8 cellular contexts compared by ENCODE assay signal in genomic region chr22:37887610-37888378, GRCh38. TPM values are rescaled to one million over a fixed set of nuclear protein-coding genes. Genes with fewer than 3 reads are reported as not detected.
DNase-seq lines count a peak whose midpoint lies in the region; ATAC-seq and TF ChIP-seq lines count a peak whose summit lies in the region.

No MANE protein-coding gene starts in this region.

- TF ChIP-seq POLR2A in ovary (IDR thresholded peaks at IDR 0.05), result no peak

- H3K27ac ChIP-seq in SJSA1, result peak overlapping the region; percentile 57
- H3K27ac ChIP-seq in ovary, result peak overlapping the region in 1 of 2 donors; percentile 45

- H3K4me1 ChIP-seq in SJSA1 (replicated peaks) (peaks cover 19% of the 10 kb centered on the region), ovary (ENCODE audit: insufficient read depth) (peaks cover 4% of the 10 kb centered on the region)

- CTCF ChIA-PET in Calu3 (lab: Charles Lee), result interaction anchor here (0.9 to 1.9 kb wide), 3 partner anchors 8 to 18 kb away, joined by 4 to 10 read pairs (median 6); partner anchors contain the start of gene MICALL1

- no TSS peak for BruUV-seq in Calu3 (replicated peaks; lab: Mats Ljungman, UMichigan)

- H3K36me3 ChIP-seq in SJSA1 (peaks cover 70% of the 10 kb centered on the region), ovary (no peaks in the 10 kb centered on the region)

- no peak for TF ChIP-seq EP300 in ovary (IDR thresholded peaks at IDR 0.05)

- no peak overlapping the region for H3K27ac Mint-ChIP-seq in Calu3 (ENCODE audit: unreplicated experiment)

- no peak for DNase-seq in Calu3
- DNase-seq in SJSA1 (ENCODE audit: low read depth in 1 of 2, low spot score in 2 of 2), result peak; percentile 95
- peak; percentile 92 for DNase-seq in fibroblast of the aortic adventitia (ENCODE audit: low read depth)
- peak; percentile 53 to 73 (median 67) for DNase-seq in ovary
- no peak for DNase-seq in kidney tubule cell (ENCODE audit: low spot score)

- H3K4me1 Mint-ChIP-seq in Calu3 (ENCODE audit: low read depth, unreplicated experiment), result peaks cover 9% of the 10 kb centered on the region

- TF ChIP-seq CTCF in Calu3 (IDR thresholded peaks at IDR 0.05; ENCODE audit: unreplicated experiment) (peak; percentile 49), fibroblast of the aortic adventitia (IDR thresholded peaks at IDR 0.05; ENCODE audit: insufficient read depth, low read length) (peak; percentile 76), ovary (IDR thresholded peaks at IDR 0.05) (peak in 2 of 3 donors; percentile 11 to 42)

- H3K9me3 Mint-ChIP-seq in Calu3 (ENCODE audit: low read depth, unreplicated experiment), result no peaks in the 10 kb centered on the region

- WGBS in ovary, 3 donors, result 14 to 16% (median 15%) methylated on average over 6 of the region's 6 CpGs

- H3K4me3 ChIP-seq in SJSA1 (no peak overlapping the region), fibroblast of the aortic adventitia (ENCODE audit: low read depth, low read length) (no peak overlapping the region), ovary (no peak overlapping the region)

- intact Hi-C loops in Calu3 (cut with micrococcal nuclease; ENCODE audit: unreplicated experiment) (loop anchor here (2.0 kb wide), 1 partner anchor 77 kb away; no protein-coding TSS in a partner anchor), ovary (cut with DNase I) (no loop called here)

- ATAC-seq in GM18870 (IDR thresholded peaks at IDR 0.05; ENCODE audit: unreplicated experiment), result no peak
- ATAC-seq in GM21423 (IDR thresholded peaks at IDR 0.05; ENCODE audit: unreplicated experiment), result no peak
- no peak for ATAC-seq in HG02973 (IDR thresholded peaks at IDR 0.05; ENCODE audit: unreplicated experiment)

- H3K27me3 Mint-ChIP-seq in Calu3 (ENCODE audit: unreplicated experiment), result no peaks in the 10 kb centered on the region

- no peaks in the 10 kb centered on the region for H3K9me3 ChIP-seq in SJSA1 (replicated peaks)
- H3K9me3 ChIP-seq in ovary, result no peaks in the 10 kb centered on the region

- H3K4me3 Mint-ChIP-seq in Calu3 (ENCODE audit: low read depth, unreplicated experiment), result no peak overlapping the region

- peaks cover 74% of the 10 kb centered on the region for H3K36me3 Mint-ChIP-seq in Calu3 (ENCODE audit: insufficient read depth, unreplicated experiment)

- no peaks in the 10 kb centered on the region for H3K27me3 ChIP-seq in SJSA1 (replicated peaks)
- H3K27me3 ChIP-seq in ovary, result no peaks in the 10 kb centered on the region

RNA-seq across cellular contexts. Expression of gene MICALL1, which starts 18.3 kb away (rescaled TPM):
- total RNA-seq in Calu3 (2022) (60.7 and 69.7 TPM in 2 replicates), fibroblast of the aortic adventitia (ENCODE audit: low replicate concordance) (13.2 and 24.7 TPM in 2 replicates), ovary (10 to 100 TPM in 6 of 7 donors, 1 to 10 TPM in 1; 6.2 to 30.0 (median 23.3) TPM)
- 37.8 and 61.1 TPM in 2 replicates for total RNA-seq in SJSA1 (2014; rRNA removed; shearing (Covaris generic))
- polyA plus RNA-seq in ovary, result 1 to 10 TPM; 7.9 to 9.0 TPM

RNA-seq across cellular contexts. Expression of gene EIF3L, which starts 38.6 kb away (rescaled TPM):
- total RNA-seq in Calu3 (2022) (287 and 402 TPM in 2 replicates), fibroblast of the aortic adventitia (ENCODE audit: low replicate concordance) (181 and 457 TPM in 2 replicates), ovary (1,000 to 10,000 TPM in 2 of 7 donors, 100 to 1,000 TPM in 5; 534 to 1,344 (median 896) TPM)
- total RNA-seq in SJSA1 (2014; rRNA removed; shearing (Covaris generic)), result 204 and 252 TPM in 2 replicates
- 1,000 to 10,000 TPM in 1 of 2 donors, 100 to 1,000 TPM in 1; 725 to 1,289 TPM for polyA plus RNA-seq in ovary

RNA-seq across cellular contexts. Expression of gene ANKRD54, which starts 43.7 kb away (rescaled TPM):
- total RNA-seq in Calu3 (2022), result 23.9 and 27.1 TPM in 2 replicates
- total RNA-seq in SJSA1 (2014; rRNA removed; shearing (Covaris generic)), result 43.8 and 71.2 TPM in 2 replicates
- total RNA-seq in fibroblast of the aortic adventitia (ENCODE audit: low replicate concordance), result 19.0 and 38.6 TPM in 2 replicates
- total RNA-seq in ovary, result 10 to 100 TPM; 28.5 to 48.6 (median 36.2) TPM
- 10 to 100 TPM; 14.4 to 24.4 TPM for polyA plus RNA-seq in ovary

Comparison
In these comparisons a context has a peak if more than half of its experiments do, and no peak if none do; other contexts are left out.
1. DNase-seq: peak in SJSA1 (2 of 2), fibroblast of the aortic adventitia (single experiment) and ovary (5 of 5); none in Calu3 (single experiment) and kidney tubule cell (single experiment).
2. Peak in every context shown above with its lines, with median percentiles within 50 percentile points of each other: CTCF ChIP-seq.